ENCODE assay signal across 1 cellular context in the genomic region with DNA sequence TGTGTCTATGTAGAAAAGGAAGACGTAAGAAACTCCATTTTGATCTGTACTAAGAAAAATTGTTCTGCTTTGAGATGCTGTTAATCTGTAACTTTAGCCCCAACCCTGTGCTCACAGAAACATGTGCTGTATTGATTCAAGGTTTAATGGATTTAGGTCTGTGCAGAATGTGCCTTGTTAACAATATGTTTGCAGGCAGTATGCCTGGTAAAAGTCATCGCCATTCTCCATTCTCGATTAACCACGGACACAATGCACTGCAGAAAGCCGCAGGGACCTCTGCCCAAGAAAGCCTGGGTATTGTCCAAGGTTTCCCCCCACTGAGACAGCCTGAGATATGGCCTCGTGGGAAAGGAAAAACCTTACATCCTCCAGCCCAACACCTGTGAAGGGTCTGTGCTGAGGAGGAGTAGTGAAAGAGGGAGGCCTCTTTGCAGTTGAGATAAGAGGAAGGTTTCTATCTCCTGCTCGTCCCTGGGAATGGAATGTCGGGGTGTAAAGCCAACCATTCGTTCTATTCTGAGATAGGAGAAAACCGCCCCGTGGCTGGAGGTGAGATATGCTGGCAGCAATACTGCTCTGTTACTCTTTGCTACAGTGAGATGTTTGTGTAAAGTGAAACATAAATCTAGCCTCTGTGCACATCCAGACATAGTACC.
A peak's percentile ranks its signal among the peaks of the same experiment; 100 is the strongest.
TF ChIP-seq lines count a peak whose summit lies in the region.

No MANE protein-coding gene starts in this region.

TF ChIP-seq in K562, 482 proteins besides CTCF, POLR2A, EP300 and RAD21:
- TF ChIP-seq, protein P1, sequence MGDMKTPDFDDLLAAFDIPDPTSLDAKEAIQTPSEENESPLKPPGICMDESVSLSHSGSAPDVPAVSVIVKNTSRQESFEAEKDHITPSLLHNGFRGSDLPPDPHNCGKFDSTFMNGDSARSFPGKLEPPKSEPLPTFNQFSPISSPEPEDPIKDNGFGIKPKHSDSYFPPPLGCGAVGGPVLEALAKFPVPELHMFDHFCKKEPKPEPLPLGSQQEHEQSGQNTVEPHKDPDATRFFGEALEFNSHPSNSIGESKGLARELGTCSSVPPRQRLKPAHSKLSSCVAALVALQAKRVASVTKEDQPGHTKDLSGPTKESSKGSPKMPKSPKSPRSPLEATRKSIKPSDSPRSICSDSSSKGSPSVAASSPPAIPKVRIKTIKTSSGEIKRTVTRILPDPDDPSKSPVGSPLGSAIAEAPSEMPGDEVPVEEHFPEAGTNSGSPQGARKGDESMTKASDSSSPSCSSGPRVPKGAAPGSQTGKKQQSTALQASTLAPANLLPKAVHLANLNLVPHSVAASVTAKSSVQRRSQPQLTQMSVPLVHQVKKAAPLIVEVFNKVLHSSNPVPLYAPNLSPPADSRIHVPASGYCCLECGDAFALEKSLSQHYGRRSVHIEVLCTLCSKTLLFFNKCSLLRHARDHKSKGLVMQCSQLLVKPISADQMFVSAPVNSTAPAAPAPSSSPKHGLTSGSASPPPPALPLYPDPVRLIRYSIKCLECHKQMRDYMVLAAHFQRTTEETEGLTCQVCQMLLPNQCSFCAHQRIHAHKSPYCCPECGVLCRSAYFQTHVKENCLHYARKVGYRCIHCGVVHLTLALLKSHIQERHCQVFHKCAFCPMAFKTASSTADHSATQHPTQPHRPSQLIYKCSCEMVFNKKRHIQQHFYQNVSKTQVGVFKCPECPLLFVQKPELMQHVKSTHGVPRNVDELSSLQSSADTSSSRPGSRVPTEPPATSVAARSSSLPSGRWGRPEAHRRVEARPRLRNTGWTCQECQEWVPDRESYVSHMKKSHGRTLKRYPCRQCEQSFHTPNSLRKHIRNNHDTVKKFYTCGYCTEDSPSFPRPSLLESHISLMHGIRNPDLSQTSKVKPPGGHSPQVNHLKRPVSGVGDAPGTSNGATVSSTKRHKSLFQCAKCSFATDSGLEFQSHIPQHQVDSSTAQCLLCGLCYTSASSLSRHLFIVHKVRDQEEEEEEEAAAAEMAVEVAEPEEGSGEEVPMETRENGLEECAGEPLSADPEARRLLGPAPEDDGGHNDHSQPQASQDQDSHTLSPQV (IDR thresholded peaks at IDR 0.05), result 0 out of 2 replicates have a peak, but pooled peaks have one; percentile 56
- TF ChIP-seq NCOR1 (IDR thresholded peaks at IDR 0.05) (peak; percentile 22; the same call in 1 of the 2 replicates), CBFA2T3 (IDR thresholded peaks at IDR 0.05) (peak; percentile 43; the same call in 1 of the 2 replicates), TCF3 (CRISPR knock-in tag; IDR thresholded peaks at IDR 0.05) (peak; percentile 64), CXXC5 (CRISPR knock-in tag; IDR thresholded peaks at IDR 0.05) (peak; percentile 13; the same call in 1 of the 2 replicates), ZNF263 (CRISPR knock-in tag; IDR thresholded peaks at IDR 0.05; ENCODE audit: borderline replicate concordance) (peak; percentile 55; the same call in 1 of the 2 replicates)
